Comparison of ENCODE assay signal across 14 cellular contexts in genomic region chr21:41958886-41959563, GRCh38. TPM values are rescaled to one million over a fixed set of nuclear protein-coding genes. Genes with fewer than 3 reads are reported as not detected.
A peak's percentile ranks its signal among the peaks of the same experiment; 100 is the strongest.
DNase-seq lines count a peak whose midpoint lies in the region; ATAC-seq, FAIRE-seq and TF ChIP-seq lines count a peak whose summit lies in the region.
"Had no signal": no experiment of that assay in that cellular context is flagged by ENCODE, and none has a peak within 500 bp of the region (broad histone marks: within the 10 kb centered on the region; RNA-seq: fewer than 3 reads in every experiment).

No MANE protein-coding gene starts in this region.

- peak; percentile 84 for DNase-seq in Daoy (ENCODE audit: low read depth)
- DNase-seq in PC-3 = peak; percentile 94
- peak; percentile 81 for DNase-seq in epithelial cell of esophagus (ENCODE audit: low read depth)
- no peak for DNase-seq in sciatic nerve (ENCODE audit: low spot score)
- no peak for DNase-seq in GM19239 (ENCODE audit: insufficient read length, low spot score)
- DNase-seq in activated CD4-positive, CD25-positive, alpha-beta regulatory T cell treated with anti-CD3 and anti-CD28 coated beads, Interleukin-2, amount 50 U/mL, for 72 hours = no peak
- DNase-seq in D721Med (ENCODE audit: insufficient read length, low spot score) = no peak
- DNase-seq in NCI-H510A treated with DMSO at 0.1 percent for 48 hours (lab: John Stamatoyannopoulos, UW) = no peak
- DNase-seq: activated CD8-positive, alpha-beta memory T cell treated with anti-CD3 and anti-CD28 coated beads, Interleukin-2, amount 50 U/mL, for 4 hours; heart left ventricle; NCI-H2227 treated with DMSO at 0.1 percent for 48 hours had no signal

- H4K20me1 ChIP-seq in PC-3 (ENCODE audit: low read length) = no peaks in the 10 kb centered on the region

- no peaks in the 10 kb centered on the region for H3K9me3 ChIP-seq in PC-3 (ENCODE audit: low read length)
- H3K9me3 ChIP-seq: heart left ventricle had no signal

- H3K4me1 ChIP-seq in PC-3 (ENCODE audit: insufficient read depth, low read length) = peaks cover 81% of the 10 kb centered on the region

- FAIRE-seq in GM19239 (lab: Jason Lieb, UNC) (no peak), D721Med (lab: Jason Lieb, UNC) (no peak)
- FAIRE-seq: G401.6 had no signal

- TF ChIP-seq CTCF in PC-3 (conservative IDR thresholded peaks at IDR 0.05; ENCODE audit: low read depth, low read length) (no peak), epithelial cell of esophagus (IDR thresholded peaks at IDR 0.05; ENCODE audit: insufficient read depth, low read depth, low read length, missing control alignments) (no peak), D721Med (IDR thresholded peaks at IDR 0.05; ENCODE audit: insufficient read depth, missing control alignments) (no peak)

- peak overlapping the region; percentile 94 for H3K9ac ChIP-seq in PC-3 (ENCODE audit: low read length)

- no peaks in the 10 kb centered on the region for H3K36me3 ChIP-seq in PC-3 (ENCODE audit: low read depth, low read length)
- H3K36me3 ChIP-seq: heart left ventricle had no signal

- H3K4me2 ChIP-seq in PC-3 (ENCODE audit: low read length) = peak overlapping the region; percentile 28

- H3K27me3 ChIP-seq in PC-3 (ENCODE audit: low read length) = no peaks in the 10 kb centered on the region

- H3F3A ChIP-seq in PC-3 (ENCODE audit: low read length, unreplicated experiment) = peaks cover 14% of the 10 kb centered on the region

- H3K79me2 ChIP-seq in PC-3 (ENCODE audit: low read length) = peaks cover 7% of the 10 kb centered on the region; the same call in 1 of the 2 replicates

- POLR2A ChIA-PET in PC-3 (lab: Charles Lee; ENCODE audit: unreplicated experiment) = no interaction called here

- CTCF ChIA-PET in PC-3 (lab: Charles Lee) = no interaction called here

- H3K27ac ChIP-seq in PC-3 (ENCODE audit: low read length) = peak overlapping the region; percentile 98
- H3K27ac ChIP-seq: C4-2B, HL-60 had no signal

- BruUV-seq in PC-3 (replicated peaks; lab: Mats Ljungman, UMichigan) = no TSS peak

- H3K4me3 ChIP-seq in PC-3 (ENCODE audit: low read length) (no peak overlapping the region), epithelial cell of esophagus (ENCODE audit: low read length) (no peak overlapping the region)
- H3K4me3 ChIP-seq: heart left ventricle had no signal

- peak; percentile 25 for ATAC-seq in PC-3
- peak; percentile 18 for ATAC-seq in sciatic nerve

- intact Hi-C loops in PC-3 (cut with micrococcal nuclease) (loop anchor here (1.0 to 5.0 kb wide), 3 partner anchors 7 to 138 kb away; no protein-coding TSS in a partner anchor), sciatic nerve (cut with DNase I) (no loop called here)

- no peaks in the 10 kb centered on the region for H3K9me2 ChIP-seq in PC-3 (replicated peaks; ENCODE audit: low read length)

- no peak overlapping the region for H2AFZ ChIP-seq in PC-3 (ENCODE audit: low read length)

RNA-seq across cellular contexts. Expression of gene C2CD2, which starts 5.2 kb away (rescaled TPM):
- 25.3 and 35.4 TPM in 2 replicates for total RNA-seq in Daoy (2014; rRNA removed; shearing (Covaris generic))
- total RNA-seq in PC-3 (2014; rRNA removed) (50.4 and 81.4 TPM in 2 replicates), sciatic nerve (60.9 TPM)

RNA-seq across cellular contexts. Expression of gene ZBTB21, which starts 51.1 kb away (rescaled TPM):
- total RNA-seq in Daoy (2014; rRNA removed; shearing (Covaris generic)) = 16.9 and 17.7 TPM in 2 replicates
- total RNA-seq in PC-3 (2014; rRNA removed) (8.1 and 9.2 TPM in 2 replicates), sciatic nerve (27.3 TPM)

Comparison
In these comparisons a context has a peak if more than half of its experiments do, and no peak if none do; other contexts are left out.
1. DNase-seq: peak in Daoy (single experiment), PC-3 (single experiment) and epithelial cell of esophagus (single experiment); none in sciatic nerve (single experiment), GM19239 (single experiment), activated CD4-positive, CD25-positive, alpha-beta regulatory T cell treated with anti-CD3 and anti-CD28 coated beads, Interleukin-2, amount 50 U/mL, for 72 hours (single experiment), D721Med (single experiment) and NCI-H510A treated with DMSO at 0.1 percent for 48 hours (single experiment).